21 cellular contexts compared by ENCODE assay signal in the genomic region with DNA sequence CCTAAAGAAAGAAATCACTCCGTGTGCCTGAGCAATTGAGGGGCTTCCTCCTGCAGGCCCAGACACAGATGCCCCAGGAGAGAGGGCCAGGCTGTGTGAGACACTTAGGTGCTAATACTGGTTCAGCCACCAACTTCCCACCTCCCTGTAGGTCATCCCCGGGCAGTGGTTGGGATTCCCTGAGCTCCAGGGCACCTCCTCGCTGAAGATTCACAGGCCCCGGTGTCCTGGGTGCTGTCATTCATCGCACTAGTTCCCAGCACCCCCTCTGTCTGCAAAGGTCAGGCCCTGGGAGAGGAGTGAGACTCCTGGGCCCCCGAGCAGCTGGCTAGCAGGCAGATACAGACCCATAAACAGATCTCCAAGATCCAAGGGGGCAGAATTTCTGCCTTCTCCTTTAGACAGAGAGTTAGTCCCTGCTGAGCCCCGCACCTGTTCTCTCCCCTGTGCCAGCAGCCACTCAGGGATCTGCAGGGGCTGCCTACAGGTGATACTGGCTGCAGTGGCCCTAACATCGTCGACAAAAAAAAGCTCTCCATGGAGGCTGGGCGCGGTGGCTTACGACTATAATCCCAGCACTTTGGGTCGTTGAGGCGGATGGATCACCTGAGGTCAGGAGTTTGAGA. TPM values are rescaled to one million over a fixed set of nuclear protein-coding genes. Genes with fewer than 3 reads are reported as not detected.
A peak's percentile ranks its signal among the peaks of the same experiment; 100 is the strongest.
DNase-seq lines count a peak whose midpoint lies in the region; ATAC-seq, FAIRE-seq and TF ChIP-seq lines count a peak whose summit lies in the region.
"Had no signal": no experiment of that assay in that cellular context is flagged by ENCODE, and none has a peak within 500 bp of the region (broad histone marks: within the 10 kb centered on the region; RNA-seq: fewer than 3 reads in every experiment).

No MANE protein-coding gene starts in this region.

- CTCF ChIA-PET in endothelial cell of umbilical vein (lab: Charles Lee) = interaction anchor here (1.3 kb wide), 1 partner anchor 11 kb away, joined by 3 read pairs; no protein-coding TSS in a partner anchor

- H3K27me3 ChIP-seq in cardiac muscle cell (no peaks in the 10 kb centered on the region), endothelial cell of umbilical vein (ENCODE audit: control insufficient read depth in 2 of 2, insufficient read depth in 2 of 2, low read length in 2 of 2) (no peaks in the 10 kb centered on the region), colonic mucosa (no peaks in the 10 kb centered on the region)

- POLR2A ChIA-PET in endothelial cell of umbilical vein (lab: Charles Lee) = no interaction called here

- DNase-seq in cardiac muscle cell (ENCODE audit: low read depth in 1 of 2, low spot score in 1 of 2) (peak in 1 of 2 donors; percentile 35), cardiac septum (ENCODE audit: low spot score) (no peak), NCI-H82 (lab: John Stamatoyannopoulos, UW) (peak; percentile 71), endothelial cell of umbilical vein (ENCODE audit: low read depth, low spot score) (no peak), dermis blood vessel endothelial cell (no peak), colonic mucosa (no peak)
- DNase-seq in activated T-cell treated with anti-CD3 and anti-CD28 coated beads, Interleukin-2, amount 50 U/mL, for 1 hour = no peak
- DNase-seq: activated CD8-positive, alpha-beta T cell treated with anti-CD3 and anti-CD28 coated beads for 36 hours; activated T-cell treated with anti-CD3 and anti-CD28 coated beads, Interleukin-2, amount 50 U/mL, for 48 hours; DMS53; GM23248; kidney glomerular epithelial cell; Right ventricle myocardium superior; stimulated activated CD4-positive, alpha-beta T cell treated with anti-CD3 and anti-CD28 coated beads, Interleukin-15, amount 100 ng/mL, for 24 hours had no signal

- no TSS peak for BruUV-seq in endothelial cell of umbilical vein (replicated peaks; lab: Mats Ljungman, UMichigan)

- no peaks in the 10 kb centered on the region for H3K79me2 ChIP-seq in endothelial cell of umbilical vein (ENCODE audit: control insufficient read depth, insufficient read depth, low read length)

- no peak for FAIRE-seq in endothelial cell of umbilical vein (lab: Jason Lieb, UNC)
- FAIRE-seq: A204.1, astrocyte, colon, frontal cortex had no signal

- H3K4me2 ChIP-seq in endothelial cell of umbilical vein (ENCODE audit: insufficient read depth, low read length) = no peak overlapping the region

- intact Hi-C loops in cardiac septum (cut with DNase I) = no loop called here
- intact Hi-C loops in endothelial cell of umbilical vein (cut with micrococcal nuclease) = no loop called here
- intact Hi-C loops in colonic mucosa (cut with DNase I) = no loop called here

- no peaks in the 10 kb centered on the region for H3K9me1 ChIP-seq in endothelial cell of umbilical vein (replicated peaks; ENCODE audit: control insufficient read depth, extremely low read depth, insufficient read depth, low read length)

- TF ChIP-seq CTCF in cardiac muscle cell (IDR thresholded peaks at IDR 0.05; ENCODE audit: low read depth, low read length) (no peak), endothelial cell of umbilical vein (IDR thresholded peaks at IDR 0.05; ENCODE audit: extremely low read depth in 1 of 2, insufficient read depth in 1 of 2, low read depth in 1 of 2, low read length in 2 of 2) (no peak), colonic mucosa (IDR thresholded peaks at IDR 0.05) (no peak)

- H3K4me3 ChIP-seq in cardiac muscle cell (no peak overlapping the region), endothelial cell of umbilical vein (replicated peaks in 1 of 3; ENCODE audit: insufficient read depth in 1 of 3, low read depth in 1 of 3, low read length in 3 of 3) (no peak overlapping the region), colonic mucosa (no peak overlapping the region)
- H3K4me3 ChIP-seq: GM23248, thoracic aorta had no signal

- H4K20me1 ChIP-seq in endothelial cell of umbilical vein (replicated peaks; ENCODE audit: control insufficient read depth, extremely low read depth, insufficient read depth, low read length) = no peaks in the 10 kb centered on the region

- H3K9ac ChIP-seq in endothelial cell of umbilical vein (replicated peaks; ENCODE audit: extremely low read depth, insufficient read depth, low read length) = no peak overlapping the region
- no peak overlapping the region for H3K9ac ChIP-seq in colonic mucosa (ENCODE audit: low read depth in 2 of 2, low read length in 2 of 2)
- H3K9ac ChIP-seq: GM23248 had no signal

- H3K36me3 ChIP-seq in cardiac muscle cell (no peaks in the 10 kb centered on the region), endothelial cell of umbilical vein (ENCODE audit: control insufficient read depth in 2 of 2, extremely low read depth in 1 of 2, insufficient read depth in 2 of 2, low read length in 2 of 2) (no peaks in the 10 kb centered on the region), colonic mucosa (no peaks in the 10 kb centered on the region)
- H3K36me3 ChIP-seq: thoracic aorta had no signal

- H3K4me1 ChIP-seq in cardiac muscle cell (ENCODE audit: low read depth) (peaks cover 17% of the 10 kb centered on the region), endothelial cell of umbilical vein (ENCODE audit: control insufficient read depth, extremely low read depth, insufficient read depth, low read length) (peaks cover 3% of the 10 kb centered on the region), colonic mucosa (no peaks in the 10 kb centered on the region)

- no peak for TF ChIP-seq POLR2A in endothelial cell of umbilical vein (IDR thresholded peaks at IDR 0.05; ENCODE audit: low read depth, low read length)

- dilution Hi-C loops in endothelial cell of umbilical vein (cut with MboI; ENCODE audit: extremely low pct_ligation_motif_present, low sequenced_read_pairs) = no loop called here

- H2AFZ ChIP-seq in endothelial cell of umbilical vein (ENCODE audit: low read depth, low read length) = peak overlapping the region; percentile 11
- H2AFZ ChIP-seq: GM23248 had no signal

- no peaks in the 10 kb centered on the region for H3K9me3 ChIP-seq in cardiac muscle cell (ENCODE audit: low read depth)
- H3K9me3 ChIP-seq in endothelial cell of umbilical vein (replicated peaks; ENCODE audit: control insufficient read depth, insufficient read depth, low read length) = no peaks in the 10 kb centered on the region
- no peaks in the 10 kb centered on the region for H3K9me3 ChIP-seq in colonic mucosa
- H3K9me3 ChIP-seq: thoracic aorta had no signal

- H3K27ac ChIP-seq in cardiac muscle cell (peak overlapping the region; percentile 87), endothelial cell of umbilical vein (ENCODE audit: insufficient read depth, low read depth, low read length) (no peak overlapping the region), colonic mucosa (no peak overlapping the region)
- H3K27ac ChIP-seq: GM23248, thoracic aorta had no signal

- no peak for ATAC-seq in HG02852 (IDR thresholded peaks at IDR 0.05; ENCODE audit: unreplicated experiment)
- ATAC-seq: activated CD8-positive, alpha-beta T cell treated with anti-CD3 and anti-CD28 coated beads for 36 hours; stimulated activated effector memory CD8-positive, alpha-beta T cell treated with anti-CD3 and anti-CD28 coated beads, Interleukin-12 subunit alpha, Interleukin-12 subunit beta, amount 100 ng/mL, for 72 hours had no signal

TF ChIP-seq in endothelial cell of umbilical vein, 7 proteins besides CTCF, POLR2A, EP300 and RAD21:
- TF ChIP-seq, protein P1, sequence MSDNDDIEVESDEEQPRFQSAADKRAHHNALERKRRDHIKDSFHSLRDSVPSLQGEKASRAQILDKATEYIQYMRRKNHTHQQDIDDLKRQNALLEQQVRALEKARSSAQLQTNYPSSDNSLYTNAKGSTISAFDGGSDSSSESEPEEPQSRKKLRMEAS (IDR thresholded peaks at IDR 0.05; ENCODE audit: insufficient read depth, insufficient read length) = no peak
- TF ChIP-seq POLR2AphosphoS5 (IDR thresholded peaks at IDR 0.05; ENCODE audit: insufficient read depth, low read depth, low read length) (no peak), JUN (IDR thresholded peaks at IDR 0.05; ENCODE audit: borderline replicate concordance, insufficient read depth, insufficient read length, low read depth) (no peak), FOS (IDR thresholded peaks at IDR 0.05; ENCODE audit: borderline replicate concordance, insufficient read depth, low read length) (no peak), GATA2 (IDR thresholded peaks at IDR 0.05; ENCODE audit: insufficient read depth, insufficient read length, low read depth, low read length) (no peak), MYC (IDR thresholded peaks at IDR 0.05; ENCODE audit: low read depth, low read length) (no peak), EZH2 (IDR thresholded peaks at IDR 0.05; ENCODE audit: borderline replicate concordance, low read depth, low read length, severe bottlenecking) (no peak)

RNA-seq across cellular contexts. Expression of gene GTF2I, which starts 38.2 kb away (rescaled TPM):
- total RNA-seq in cardiac muscle cell (221 and 367 TPM in 2 replicates), cardiac septum (134 TPM), endothelial cell of umbilical vein (242 and 245 TPM in 2 replicates), dermis blood vessel endothelial cell (142 and 195 TPM in 2 replicates), colonic mucosa (100 to 1,000 TPM; 123 to 148 TPM)
- polyA plus RNA-seq in cardiac muscle cell (189 and 203 TPM in 2 replicates), endothelial cell of umbilical vein (47.6 and 68.6 TPM in 2 replicates)
- polyA plus RNA-seq in endothelial cell of umbilical vein (2011; cell fraction: cytosol; rRNA removed) = 32.5 and 47.2 TPM in 2 replicates
- 337 and 387 TPM in 2 replicates for polyA plus RNA-seq in endothelial cell of umbilical vein (2011; cell fraction: nucleus; rRNA removed)
- polyA plus RNA-seq in endothelial cell of umbilical vein (2012) = 82.6 and 105 TPM in 2 replicates
- polyA minus RNA-seq in endothelial cell of umbilical vein = 72.2 and 74.0 TPM in 2 replicates
- polyA minus RNA-seq in endothelial cell of umbilical vein (2011; cell fraction: cytosol; rRNA and poly(A)+ RNA removed) = 36.5 TPM
- 213 and 239 TPM in 2 replicates for polyA minus RNA-seq in endothelial cell of umbilical vein (2011; cell fraction: nucleus; rRNA and poly(A)+ RNA removed)
